18 cellular contexts compared by ENCODE assay signal in genomic region chr7:152699101-152699500, GRCh38.
"Had no signal": no experiment of that assay in that cellular context is flagged by ENCODE, and none has a peak within 500 bp of the region (broad histone marks: within the 10 kb centered on the region; RNA-seq: fewer than 3 reads in every experiment).

No MANE protein-coding gene starts in this region.

- H3K4me3 ChIP-seq: colonic mucosa, hepatocyte, neural progenitor cell, sigmoid colon, stomach, testis, upper lobe of right lung had no signal

- H3K4me3 Mint-ChIP-seq: activated CD4-positive, alpha-beta T cell treated with anti-CD3 and anti-CD28 coated beads, Interleukin-2, amount 10 ng/mL, durations not matched to agents 24 days and 14 days; activated CD8-positive, alpha-beta T cell treated with anti-CD3 and anti-CD28 coated beads, Interleukin-2, amount 10 ng/mL, durations not matched to agents 7 days and 5 days; activated naive CD8-positive, alpha-beta T cell; neural progenitor cell had no signal

- H3K27me3 ChIP-seq: colonic mucosa, hepatocyte, neural progenitor cell, sigmoid colon, stomach, testis, upper lobe of right lung had no signal

- H3K36me3 ChIP-seq: colonic mucosa, neural progenitor cell, sigmoid colon, stomach, upper lobe of right lung had no signal

- DNase-seq: activated CD4-positive, alpha-beta T cell treated with anti-CD3 and anti-CD28 coated beads, Interleukin-2, amount 10 ng/mL, durations not matched to agents 24 days and 14 days; activated CD4-positive, CD25-positive, alpha-beta regulatory T cell; activated CD8-positive, alpha-beta memory T cell treated with anti-CD3 and anti-CD28 coated beads, Interleukin-2, amount 50 U/mL, for 4 hours; activated CD8-positive, alpha-beta T cell treated with anti-CD3 and anti-CD28 coated beads, Interleukin-2, amount 10 ng/mL, durations not matched to agents 7 days and 5 days; activated gamma-delta T cell treated with Interleukin-2 at 50 U/mL for 16 hours; activated T-cell treated with anti-CD3 and anti-CD28 coated beads, Interleukin-2, amount 50 U/mL, for 48 hours; amniotic stem cell; central memory CD4-positive, alpha-beta T cell; colonic mucosa; stimulated activated CD4-positive, alpha-beta T cell treated with anti-CD3 and anti-CD28 coated beads, Interleukin-1b, Interleukin-23, amount 100 ng/mL, for 48 hours; stomach; testis had no signal

- H3K9me3 ChIP-seq: colonic mucosa, sigmoid colon, testis, upper lobe of right lung had no signal

- H3K27ac Mint-ChIP-seq: activated CD4-positive, alpha-beta T cell treated with anti-CD3 and anti-CD28 coated beads, Interleukin-2, amount 10 ng/mL, durations not matched to agents 24 days and 14 days; activated CD8-positive, alpha-beta T cell treated with anti-CD3 and anti-CD28 coated beads, Interleukin-2, amount 10 ng/mL, durations not matched to agents 7 days and 5 days; activated naive CD8-positive, alpha-beta T cell had no signal

- H3K27ac ChIP-seq: colonic mucosa, hepatocyte, neural progenitor cell, sigmoid colon, stomach, testis, upper lobe of right lung had no signal

- H3K4me1 Mint-ChIP-seq: activated CD4-positive, alpha-beta T cell treated with anti-CD3 and anti-CD28 coated beads, Interleukin-2, amount 10 ng/mL, durations not matched to agents 24 days and 14 days; neural progenitor cell had no signal

- H3K9me3 Mint-ChIP-seq: activated CD4-positive, alpha-beta T cell treated with anti-CD3 and anti-CD28 coated beads, Interleukin-2, amount 10 ng/mL, durations not matched to agents 24 days and 14 days had no signal

- H3K36me3 Mint-ChIP-seq: activated naive CD8-positive, alpha-beta T cell; brain; neural progenitor cell had no signal

- H3K27me3 Mint-ChIP-seq: activated CD4-positive, alpha-beta T cell treated with anti-CD3 and anti-CD28 coated beads, Interleukin-2, amount 10 ng/mL, durations not matched to agents 24 days and 14 days; brain had no signal

- ATAC-seq: activated CD8-positive, alpha-beta T cell treated with anti-CD3 and anti-CD28 coated beads, Interleukin-2, amount 10 ng/mL, durations not matched to agents 7 days and 5 days had no signal
